11 cellular contexts compared by ENCODE assay signal in genomic region chr19:29878973-29879654, GRCh38.
DNase-seq lines count a peak whose midpoint lies in the region; ATAC-seq lines count a peak whose summit lies in the region.
"Had no signal": no experiment of that assay in that cellular context is flagged by ENCODE, and none has a peak within 500 bp of the region (broad histone marks: within the 10 kb centered on the region; RNA-seq: fewer than 3 reads in every experiment).

No MANE protein-coding gene starts in this region.

- no peaks in the 10 kb centered on the region for H3K36me3 Mint-ChIP-seq in activated T-helper 17 cell treated with anti-CD3 and anti-CD28 coated beads, Interleukin-2, amount 50 U/mL, for 72 hours (ENCODE audit: low read depth)
- H3K36me3 Mint-ChIP-seq in activated CD4-positive, alpha-beta memory T cell treated with anti-CD3 and anti-CD28 coated beads, Interleukin-2, amount 10 ng/mL, durations not matched to agents 7 days and 5 days (ENCODE audit: low read depth): no peaks in the 10 kb centered on the region
- H3K36me3 Mint-ChIP-seq in activated CD4-positive, alpha-beta memory T cell treated with anti-CD3 and anti-CD28 coated beads for 36 hours: no peaks in the 10 kb centered on the region

- H3K36me3 ChIP-seq in mesendoderm (ENCODE audit: control insufficient read depth, insufficient read depth, low read length): no peaks in the 10 kb centered on the region
- H3K36me3 ChIP-seq: thoracic aorta had no signal

- H4K5ac ChIP-seq in mesendoderm (ENCODE audit: low read length): no peak overlapping the region

- DNase-seq in Daoy (ENCODE audit: low read depth) (peak; percentile 84), KBM-7 (peak; percentile 38), mesendoderm (peak; percentile 66)
- DNase-seq in activated CD4-positive, alpha-beta memory T cell treated with anti-CD3 and anti-CD28 coated beads, Interleukin-2, amount 10 ng/mL, durations not matched to agents 7 days and 5 days: no peak
- DNase-seq in activated CD4-positive, alpha-beta memory T cell treated with anti-CD3 and anti-CD28 coated beads for 36 hours: no peak

- no peaks in the 10 kb centered on the region for H3K9me3 Mint-ChIP-seq in activated T-helper 17 cell treated with anti-CD3 and anti-CD28 coated beads, Interleukin-2, amount 50 U/mL, for 72 hours
- no peaks in the 10 kb centered on the region for H3K9me3 Mint-ChIP-seq in activated CD4-positive, alpha-beta memory T cell treated with anti-CD3 and anti-CD28 coated beads, Interleukin-2, amount 10 ng/mL, durations not matched to agents 7 days and 5 days
- no peaks in the 10 kb centered on the region for H3K9me3 Mint-ChIP-seq in activated CD4-positive, alpha-beta memory T cell treated with anti-CD3 and anti-CD28 coated beads for 36 hours

- no peak overlapping the region for H2BK5ac ChIP-seq in mesendoderm (ENCODE audit: low read length)

- no peak overlapping the region for H3K9ac ChIP-seq in mesendoderm (ENCODE audit: low read length)
- H3K9ac ChIP-seq: parathyroid adenoma had no signal

- H3K4me3 Mint-ChIP-seq in activated T-helper 17 cell treated with anti-CD3 and anti-CD28 coated beads, Interleukin-2, amount 50 U/mL, for 72 hours: no peak overlapping the region
- H3K4me3 Mint-ChIP-seq in activated CD4-positive, alpha-beta memory T cell treated with anti-CD3 and anti-CD28 coated beads, Interleukin-2, amount 10 ng/mL, durations not matched to agents 7 days and 5 days: no peak overlapping the region
- H3K4me3 Mint-ChIP-seq in activated CD4-positive, alpha-beta memory T cell treated with anti-CD3 and anti-CD28 coated beads for 36 hours: no peak overlapping the region

- H3K27ac Mint-ChIP-seq in activated T-helper 17 cell treated with anti-CD3 and anti-CD28 coated beads, Interleukin-2, amount 50 U/mL, for 72 hours: no peak overlapping the region
- H3K27ac Mint-ChIP-seq in activated CD4-positive, alpha-beta memory T cell treated with anti-CD3 and anti-CD28 coated beads, Interleukin-2, amount 10 ng/mL, durations not matched to agents 7 days and 5 days: no peak overlapping the region
- H3K27ac Mint-ChIP-seq in activated CD4-positive, alpha-beta memory T cell treated with anti-CD3 and anti-CD28 coated beads for 36 hours: no peak overlapping the region

- CTCF ChIA-PET in activated CD4-positive, alpha-beta memory T cell treated with anti-CD3 and anti-CD28 coated beads, Interleukin-2, amount 10 ng/mL, durations not matched to agents 7 days and 5 days (lab: Charles Lee): no interaction called here
- CTCF ChIA-PET in activated CD4-positive, alpha-beta memory T cell treated with anti-CD3 and anti-CD28 coated beads for 36 hours (lab: Charles Lee): interaction anchor here (1.3 to 2.0 kb wide), 2 partner anchors 10 to 119 kb away, joined by 3 to 11 read pairs; no protein-coding TSS in a partner anchor

- H4K8ac ChIP-seq in mesendoderm (ENCODE audit: low read depth, low read length): no peak overlapping the region

- no peak overlapping the region for H3K23ac ChIP-seq in mesendoderm (ENCODE audit: low read length)

- ATAC-seq in activated T-helper 17 cell treated with anti-CD3 and anti-CD28 coated beads, Interleukin-2, amount 50 U/mL, for 72 hours (replicated peaks): peak; percentile 44
- ATAC-seq in GM21390 (IDR thresholded peaks at IDR 0.05; ENCODE audit: unreplicated experiment): no peak
- no peak for ATAC-seq in GM18511 (IDR thresholded peaks at IDR 0.05; ENCODE audit: unreplicated experiment)

- no peaks in the 10 kb centered on the region for H3K27me3 ChIP-seq in mesendoderm (ENCODE audit: insufficient read depth, low read length, poor library complexity)

- no peak overlapping the region for H2AK5ac ChIP-seq in mesendoderm (ENCODE audit: low read length)

- POLR2A ChIA-PET in activated CD4-positive, alpha-beta memory T cell treated with anti-CD3 and anti-CD28 coated beads, Interleukin-2, amount 10 ng/mL, durations not matched to agents 7 days and 5 days (lab: Charles Lee): no interaction called here
- POLR2A ChIA-PET in activated CD4-positive, alpha-beta memory T cell treated with anti-CD3 and anti-CD28 coated beads for 36 hours (lab: Charles Lee): no interaction called here

- no peaks in the 10 kb centered on the region for H3K79me2 ChIP-seq in mesendoderm (ENCODE audit: control insufficient read depth, insufficient read depth, low read length)
- H3K79me2 ChIP-seq: parathyroid adenoma had no signal

- H3K4me3 ChIP-seq in mesendoderm (ENCODE audit: low read length): no peak overlapping the region
- H3K4me3 ChIP-seq: thoracic aorta had no signal

- H2BK120ac ChIP-seq in mesendoderm (ENCODE audit: low read depth, low read length): no peak overlapping the region

- H2BK15ac ChIP-seq in mesendoderm (replicated peaks; ENCODE audit: low read depth): no peak overlapping the region

- H3K4ac ChIP-seq in mesendoderm (ENCODE audit: low read depth, low read length): no peak overlapping the region

- peaks cover 15% of the 10 kb centered on the region for H3K27me3 Mint-ChIP-seq in activated T-helper 17 cell treated with anti-CD3 and anti-CD28 coated beads, Interleukin-2, amount 50 U/mL, for 72 hours
- peaks cover 20% of the 10 kb centered on the region for H3K27me3 Mint-ChIP-seq in activated CD4-positive, alpha-beta memory T cell treated with anti-CD3 and anti-CD28 coated beads, Interleukin-2, amount 10 ng/mL, durations not matched to agents 7 days and 5 days
- H3K27me3 Mint-ChIP-seq in activated CD4-positive, alpha-beta memory T cell treated with anti-CD3 and anti-CD28 coated beads for 36 hours: peaks cover 7% of the 10 kb centered on the region

- H3K4me1 Mint-ChIP-seq in activated T-helper 17 cell treated with anti-CD3 and anti-CD28 coated beads, Interleukin-2, amount 50 U/mL, for 72 hours: no peaks in the 10 kb centered on the region
- peaks cover 3% of the 10 kb centered on the region for H3K4me1 Mint-ChIP-seq in activated CD4-positive, alpha-beta memory T cell treated with anti-CD3 and anti-CD28 coated beads, Interleukin-2, amount 10 ng/mL, durations not matched to agents 7 days and 5 days
- peaks cover 2% of the 10 kb centered on the region for H3K4me1 Mint-ChIP-seq in activated CD4-positive, alpha-beta memory T cell treated with anti-CD3 and anti-CD28 coated beads for 36 hours (ENCODE audit: low read depth)

- H3K27ac ChIP-seq in mesendoderm (ENCODE audit: low read depth, low read length): no peak overlapping the region
- H3K27ac ChIP-seq: epithelial cell of prostate, parathyroid adenoma, thoracic aorta had no signal

- in situ Hi-C loops in KBM-7 (cut with MboI; ENCODE audit: low pct_unique_long_range_greater_than_20kb, low sequenced_read_pairs): no loop called here

- H3K56ac ChIP-seq in mesendoderm (ENCODE audit: low read length): no peak overlapping the region

- H3K79me1 ChIP-seq in mesendoderm (ENCODE audit: low read length): no peaks in the 10 kb centered on the region

- no peaks in the 10 kb centered on the region for H3K4me1 ChIP-seq in mesendoderm (ENCODE audit: control insufficient read depth, low read depth, low read length)
- H3K4me1 ChIP-seq: parathyroid adenoma had no signal

- WGBS in mesendoderm (ENCODE audit: extremely low coverage, insufficient coverage, low lambda C conversion rate): no CpG with 5 or more reads among the region's 17 CpGs

- intact Hi-C loops in activated CD4-positive, alpha-beta memory T cell treated with anti-CD3 and anti-CD28 coated beads for 36 hours (cut with micrococcal nuclease): loop anchor here (10.0 kb wide), 1 partner anchor 776 kb away; no protein-coding TSS in a partner anchor

- H3K18ac ChIP-seq in mesendoderm (ENCODE audit: low read length): no peak overlapping the region

- no peak overlapping the region for H3K4me2 ChIP-seq in mesendoderm (ENCODE audit: low read length)

Comparison
In these comparisons a context has a peak if more than half of its experiments do, and no peak if none do; other contexts are left out.
1. DNase-seq: peak in Daoy (single experiment), KBM-7 (single experiment) and mesendoderm (single experiment); none in activated CD4-positive, alpha-beta memory T cell treated with anti-CD3 and anti-CD28 coated beads, Interleukin-2, amount 10 ng/mL, durations not matched to agents 7 days and 5 days (single experiment) and activated CD4-positive, alpha-beta memory T cell treated with anti-CD3 and anti-CD28 coated beads for 36 hours (single experiment).